Comparison of ENCODE assay signal across 9 cellular contexts in genomic region chr20:23358923-23359572, GRCh38. TPM values are rescaled to one million over a fixed set of nuclear protein-coding genes. Genes with fewer than 3 reads are reported as not detected.
DNase-seq lines count a peak whose midpoint lies in the region; ATAC-seq, FAIRE-seq and TF ChIP-seq lines count a peak whose summit lies in the region.
"Had no signal": no experiment of that assay in that cellular context is flagged by ENCODE, and none has a peak within 500 bp of the region (broad histone marks: within the 10 kb centered on the region; RNA-seq: fewer than 3 reads in every experiment).

No MANE protein-coding gene starts in this region.

- no peak for FAIRE-seq in GM12892 (lab: Jason Lieb, UNC)

- peaks cover 18 to 45% of the 10 kb centered on the region in 2 donors for H3K4me1 Mint-ChIP-seq in natural killer cell treated with Interleukin-12 subunit alpha and Interleukin-12 subunit beta and Interleukin-15 and Interleukin-18, amount 100 ng/mL, for 72 hours (ENCODE audit: low read depth in 2 of 2)

- H3K36me3 ChIP-seq in BLaER1 treated with 17β-estradiol and CSF1 and Interleukin-3, amounts not matched to agents 10 nM and 100 nM = peaks cover 14 to 26% (median 24%) of the 10 kb centered on the region in 11 experiments
- peaks cover 19% of the 10 kb centered on the region for H3K36me3 ChIP-seq in HUES64 (ENCODE audit: insufficient read depth, low read length)
- peaks cover 0 to 8% of the 10 kb centered on the region in 2 donors for H3K36me3 ChIP-seq in body of pancreas (replicated peaks in 1 of 2; ENCODE audit: insufficient read depth in 1 of 2, low read depth in 2 of 2)

- intact Hi-C loops in body of pancreas (cut with DNase I) = no loop called here

- peak overlapping the region in 1 of 11 experiments; percentile 29; a peak in 1 of 22 replicates for H3K9ac ChIP-seq in BLaER1 treated with 17β-estradiol and CSF1 and Interleukin-3, amounts not matched to agents 10 nM and 100 nM
- H3K9ac ChIP-seq in HUES64 (ENCODE audit: low read depth, low read length) = no peak overlapping the region

- no peaks in the 10 kb centered on the region for H3K27me3 ChIP-seq in BLaER1 treated with 17β-estradiol and CSF1 and Interleukin-3, amounts not matched to agents 10 nM and 100 nM
- H3K27me3 ChIP-seq in HUES64 (ENCODE audit: insufficient read depth, low read length) (no peaks in the 10 kb centered on the region), body of pancreas (no peaks in the 10 kb centered on the region)

- peak overlapping the region; percentile 88 to 94 for H3K27ac Mint-ChIP-seq in natural killer cell treated with Interleukin-12 subunit alpha and Interleukin-12 subunit beta and Interleukin-15 and Interleukin-18, amount 100 ng/mL, for 72 hours

- H3K27me3 Mint-ChIP-seq in natural killer cell treated with Interleukin-12 subunit alpha and Interleukin-12 subunit beta and Interleukin-15 and Interleukin-18, amount 100 ng/mL, for 72 hours = no peaks in the 10 kb centered on the region

- TF ChIP-seq POLR2A in body of pancreas (IDR thresholded peaks at IDR 0.05) (peak in 1 of 3 donors; percentile 32), GM12892 (IDR thresholded peaks at IDR 0.05; ENCODE audit: low read depth, low read length) (no peak)

- ATAC-seq in body of pancreas (no peak), HG03442 (IDR thresholded peaks at IDR 0.05; ENCODE audit: unreplicated experiment) (no peak), HG03039 (IDR thresholded peaks at IDR 0.05; ENCODE audit: unreplicated experiment) (no peak)
- ATAC-seq in natural killer cell treated with Interleukin-12 subunit alpha and Interleukin-12 subunit beta and Interleukin-15 and Interleukin-18, amount 100 ng/mL, for 72 hours = no peak

- H3K4me1 ChIP-seq in BLaER1 treated with 17β-estradiol and CSF1 and Interleukin-3, amounts not matched to agents 10 nM and 100 nM = peaks cover 53 to 76% (median 69%) of the 10 kb centered on the region in 10 experiments
- peaks cover 19% of the 10 kb centered on the region for H3K4me1 ChIP-seq in HUES64 (ENCODE audit: insufficient read depth, low read length)
- H3K4me1 ChIP-seq in body of pancreas = peaks cover 50% of the 10 kb centered on the region

- no peaks in the 10 kb centered on the region for H3K9me3 Mint-ChIP-seq in natural killer cell treated with Interleukin-12 subunit alpha and Interleukin-12 subunit beta and Interleukin-15 and Interleukin-18, amount 100 ng/mL, for 72 hours

- H3K36me3 Mint-ChIP-seq in natural killer cell treated with Interleukin-12 subunit alpha and Interleukin-12 subunit beta and Interleukin-15 and Interleukin-18, amount 100 ng/mL, for 72 hours = peaks cover 11% of the 10 kb centered on the region

- H3K9me3 ChIP-seq in BLaER1 treated with 17β-estradiol and CSF1 and Interleukin-3, amounts not matched to agents 10 nM and 100 nM (replicated peaks in 1 of 11) = no peaks in the 10 kb centered on the region
- no peaks in the 10 kb centered on the region for H3K9me3 ChIP-seq in HUES64 (ENCODE audit: insufficient read depth, low read depth, low read length)
- H3K9me3 ChIP-seq in body of pancreas = no peaks in the 10 kb centered on the region

- peak overlapping the region; percentile 94 for H3K4me3 Mint-ChIP-seq in natural killer cell treated with Interleukin-12 subunit alpha and Interleukin-12 subunit beta and Interleukin-15 and Interleukin-18, amount 100 ng/mL, for 72 hours

- no peak for TF ChIP-seq CTCF in body of pancreas (IDR thresholded peaks at IDR 0.05)

- DNase-seq in body of pancreas = peak; percentile 53 to 76 (median 66)
- DNase-seq in natural killer cell treated with Interleukin-12 subunit alpha and Interleukin-12 subunit beta and Interleukin-15 and Interleukin-18, amount 100 ng/mL, for 72 hours (ENCODE audit: low spot score) = no peak
- no peak for DNase-seq in GM12892 (ENCODE audit: insufficient read length)
- DNase-seq in activated CD4-positive, CD25-positive, alpha-beta regulatory T cell treated with anti-CD3 and anti-CD28 coated beads, Interleukin-2, amount 50 U/mL, for 72 hours = no peak
- DNase-seq: NCI-H1694 had no signal

- peak overlapping the region; percentile 72 to 97 (median 89) for H3K4me2 ChIP-seq in BLaER1 treated with 17β-estradiol and CSF1 and Interleukin-3, amounts not matched to agents 10 nM and 100 nM

- peaks cover 8 to 51% (median 42%) of the 10 kb centered on the region in 11 experiments; a peak in 19 of 22 replicates for H4K20me1 ChIP-seq in BLaER1 treated with 17β-estradiol and CSF1 and Interleukin-3, amounts not matched to agents 10 nM and 100 nM

- 83% methylated on average over 7 of the region's 7 CpGs for WGBS in HUES64
- 13 to 17% methylated on average over 7 of the region's 7 CpGs for WGBS in body of pancreas, 2 donors

- H3K4me3 ChIP-seq in BLaER1 treated with 17β-estradiol and CSF1 and Interleukin-3, amounts not matched to agents 10 nM and 100 nM = no peak overlapping the region; a peak in 2 of 20 replicates
- H3K4me3 ChIP-seq in HUES64 (ENCODE audit: low read length) (peak overlapping the region; percentile 52; the same call in 1 of the 2 replicates), body of pancreas (no peak overlapping the region)

- H3K27ac ChIP-seq in BLaER1 treated with 17β-estradiol and CSF1 and Interleukin-3, amounts not matched to agents 10 nM and 100 nM = no peak overlapping the region
- H3K27ac ChIP-seq in HUES64 (ENCODE audit: low read depth, low read length) = no peak overlapping the region
- peak overlapping the region; percentile 95 to 100 (median 98) for H3K27ac ChIP-seq in body of pancreas

RNA-seq across cellular contexts. Expression of gene GZF1, which starts 2.9 kb away (rescaled TPM):
- polyA plus RNA-seq in HUES64 (2013, experiment 1 of 2) = 11.6 TPM
- 14.2 TPM for polyA plus RNA-seq in HUES64 (2013, experiment 2 of 2)
- 1 to 10 TPM; 1.6 to 6.2 TPM for total RNA-seq in body of pancreas
- 10 to 100 TPM; 17.9 to 20.9 TPM for total RNA-seq in natural killer cell treated with Interleukin-12 subunit alpha and Interleukin-12 subunit beta and Interleukin-15 and Interleukin-18, amount 100 ng/mL, for 72 hours
- polyA plus RNA-seq in GM12892 (2012; ENCODE audit: missing spikeins) = 6.3 TPM

RNA-seq across cellular contexts. Expression of gene NXT1, which starts 8.5 kb away (rescaled TPM):
- 25.4 TPM for polyA plus RNA-seq in HUES64 (2013, experiment 1 of 2)
- 26.1 TPM for polyA plus RNA-seq in HUES64 (2013, experiment 2 of 2)
- total RNA-seq in body of pancreas = 10 to 100 TPM in 1 of 2 donors, 1 to 10 TPM in 1; 6.5 to 16.2 TPM
- total RNA-seq in natural killer cell treated with Interleukin-12 subunit alpha and Interleukin-12 subunit beta and Interleukin-15 and Interleukin-18, amount 100 ng/mL, for 72 hours = 10 to 100 TPM; 32.5 to 57.6 TPM
- 23.7 TPM for polyA plus RNA-seq in GM12892 (2012; ENCODE audit: missing spikeins)

Comparison
In these comparisons a context has a peak if more than half of its experiments do, and no peak if none do; other contexts are left out.
1. H3K27ac ChIP-seq: peak in body of pancreas (4 of 4); none in BLaER1 treated with 17β-estradiol and CSF1 and Interleukin-3, amounts not matched to agents 10 nM and 100 nM (0 of 11) and HUES64 (single experiment).
2. DNase-seq: peak in body of pancreas (4 of 4); none in natural killer cell treated with Interleukin-12 subunit alpha and Interleukin-12 subunit beta and Interleukin-15 and Interleukin-18, amount 100 ng/mL, for 72 hours (single experiment), GM12892 (single experiment) and activated CD4-positive, CD25-positive, alpha-beta regulatory T cell treated with anti-CD3 and anti-CD28 coated beads, Interleukin-2, amount 50 U/mL, for 72 hours (single experiment).